8 cellular contexts compared by ENCODE assay signal in genomic region chr6:170584181-170584953, GRCh38. TPM values are rescaled to one million over a fixed set of nuclear protein-coding genes. Genes with fewer than 3 reads are reported as not detected.
A peak's percentile ranks its signal among the peaks of the same experiment; 100 is the strongest.
DNase-seq lines count a peak whose midpoint lies in the region; ATAC-seq lines count a peak whose summit lies in the region.

Gene PDCD2 (minus strand): TSS chr6:170584637. CDS start chr6:170584581, 56 bp downstream.

- H3K4me1 ChIP-seq in CD8-positive, alpha-beta memory T cell (ENCODE audit: insufficient read depth, low read length) = peaks cover 21% of the 10 kb centered on the region

- H3K36me3 ChIP-seq in CD8-positive, alpha-beta memory T cell (ENCODE audit: insufficient read depth, low read length) = peaks cover 19% of the 10 kb centered on the region

- ATAC-seq in GM19468 (IDR thresholded peaks at IDR 0.05; ENCODE audit: extremely low read depth, unreplicated experiment) = peak; percentile 97

- H3K4me3 Mint-ChIP-seq in CD8-positive, alpha-beta memory T cell = peak within 1 kb of the TSS; percentile 95 to 98 (median 98)

- H3K27me3 Mint-ChIP-seq in CD8-positive, alpha-beta memory T cell = peaks cover 1 to 4% of the 10 kb centered on the region in 2 donors

- peak; percentile 88 to 94 (median 90) for DNase-seq in CD8-positive, alpha-beta memory T cell
- DNase-seq in HS-5 (ENCODE audit: low read depth) (peak; percentile 65), NK-92 (lab: John Stamatoyannopoulos, UW; ENCODE audit: unreplicated experiment) (peak; percentile 30), medulla oblongata (ENCODE audit: extremely low spot score) (peak; percentile 94)
- peak; percentile 95 for DNase-seq in activated CD8-positive, alpha-beta memory T cell treated with anti-CD3 and anti-CD28 coated beads for 24 hours
- DNase-seq in effector CD8-positive, alpha-beta T cell (lab: John Stamatoyannopoulos, UW) = peak; percentile 81
- peak; percentile 84 for DNase-seq in stimulated activated CD8-positive, alpha-beta memory T cell treated with anti-CD3 and anti-CD28 coated beads, Interleukin-12 subunit alpha, Interleukin-12 subunit beta, amount 100 ng/mL, for 1 hour (ENCODE audit: low read depth)

- H3K4me3 ChIP-seq in CD8-positive, alpha-beta memory T cell (ENCODE audit: low read length) = peak within 1 kb of the TSS; percentile 99

- H3K9me3 Mint-ChIP-seq in CD8-positive, alpha-beta memory T cell = peaks cover 0 to under 1% (median under 1%) of the 10 kb centered on the region in 5 donors

- POLR2A ChIA-PET in CD8-positive, alpha-beta memory T cell (lab: Charles Lee) = interaction anchor here (0.7 to 2.0 kb wide), 5 partner anchors 9 to 882 kb away, joined by 3 to 43 read pairs (median 3); partner anchors contain the start of genes C6orf120, PSMB1, TBP and WDR27

- no peaks in the 10 kb centered on the region for H3K9me3 ChIP-seq in CD8-positive, alpha-beta memory T cell (ENCODE audit: low read length)

- H3K4me1 Mint-ChIP-seq in CD8-positive, alpha-beta memory T cell = peaks cover 30 to 40% (median 37%) of the 10 kb centered on the region in 3 donors

- peak within 1 kb of the TSS; percentile 89 for H3K27ac ChIP-seq in CD8-positive, alpha-beta memory T cell (ENCODE audit: low read depth, low read length)

- CTCF ChIA-PET in CD8-positive, alpha-beta memory T cell (lab: Charles Lee) = interaction anchor here (0.9 to 1.5 kb wide), 5 partner anchors 13 to 33 kb away, joined by 3 to 10 read pairs (median 4); partner anchors contain the start of genes PSMB1 and TBP

- no peaks in the 10 kb centered on the region for H3K27me3 ChIP-seq in CD8-positive, alpha-beta memory T cell (ENCODE audit: insufficient read depth, low read length, poor library complexity, severe bottlenecking)

- peak within 1 kb of the TSS; percentile 98 to 99 (median 98) for H3K27ac Mint-ChIP-seq in CD8-positive, alpha-beta memory T cell

- peaks cover 0 to 52% (median 11%) of the 10 kb centered on the region in 3 donors for H3K36me3 Mint-ChIP-seq in CD8-positive, alpha-beta memory T cell

RNA-seq across cellular contexts. Expression of gene PDCD2, which starts in this region (rescaled TPM):
- total RNA-seq in CD8-positive, alpha-beta memory T cell = 100 to 1,000 TPM; 155 to 158 TPM
- 115 TPM for polyA plus RNA-seq in CD8-positive, alpha-beta memory T cell

Comparison
In these comparisons a context has a peak if more than half of its experiments do, and no peak if none do; other contexts are left out.
1. Peak in every context shown above with its lines: DNase-seq, ATAC-seq, H3K4me3 ChIP-seq and H3K27ac ChIP-seq.
2. DNase-seq: peak in every context shown above with its lines; median percentile 95 in activated CD8-positive, alpha-beta memory T cell treated with anti-CD3 and anti-CD28 coated beads for 24 hours; 94 in medulla oblongata; 90 in CD8-positive, alpha-beta memory T cell; 84 in stimulated activated CD8-positive, alpha-beta memory T cell treated with anti-CD3 and anti-CD28 coated beads, Interleukin-12 subunit alpha, Interleukin-12 subunit beta, amount 100 ng/mL, for 1 hour; 81 in effector CD8-positive, alpha-beta T cell; 65 in HS-5; 30 in NK-92.